ENCODE assay signal across 1 cellular context in the genomic region with DNA sequence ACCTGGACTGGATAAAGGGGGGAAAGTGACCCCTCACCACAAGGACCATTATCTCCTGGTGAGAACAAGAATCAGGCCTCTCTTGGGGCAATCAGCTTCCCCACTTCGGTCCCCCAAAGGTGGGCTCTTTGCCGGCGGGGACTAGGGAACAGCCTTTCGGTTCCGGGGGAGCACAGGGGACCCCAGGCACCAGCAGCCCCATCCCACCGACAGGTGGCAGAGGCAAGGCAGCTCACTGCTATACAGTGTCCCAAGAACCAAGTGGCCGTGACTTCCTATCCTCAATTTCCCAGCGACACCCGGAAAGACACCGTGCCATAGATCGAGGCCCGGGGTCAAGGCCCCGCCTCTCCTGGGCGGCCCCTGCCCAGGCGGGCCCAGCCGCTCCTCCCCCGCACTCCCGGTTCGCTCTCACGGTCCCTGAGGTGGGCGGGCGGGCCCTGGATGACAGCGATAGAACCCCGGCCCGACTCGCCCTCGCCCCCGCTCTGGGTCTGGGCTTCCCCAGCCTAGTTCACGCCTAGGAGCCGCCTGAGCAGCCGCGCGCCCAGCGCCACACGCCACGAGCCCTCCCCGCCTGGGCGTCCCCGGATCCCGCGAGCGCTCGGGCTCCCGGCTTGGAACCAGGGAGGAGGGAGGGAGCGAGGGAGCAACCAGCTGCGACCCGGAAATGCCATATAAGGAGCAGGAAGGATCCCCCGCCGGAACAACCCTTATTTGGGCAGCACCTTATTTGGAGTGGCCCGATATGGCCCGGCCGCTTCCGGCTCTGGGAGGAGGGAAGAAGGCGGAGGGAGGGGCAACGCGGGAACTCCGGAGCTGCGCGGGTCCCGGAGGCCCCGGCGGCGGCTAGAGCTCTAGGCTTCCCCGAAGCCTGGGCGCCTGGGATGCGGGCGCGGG.
A peak's percentile ranks its signal among the peaks of the same experiment; 100 is the strongest.
TF ChIP-seq lines count a peak whose summit lies in the region.

No MANE protein-coding gene starts in this region.

TF ChIP-seq in HEK293, 187 proteins besides CTCF, POLR2A, EP300 and RAD21 (continued from another document and continues in another):
- TF ChIP-seq, protein P1, sequence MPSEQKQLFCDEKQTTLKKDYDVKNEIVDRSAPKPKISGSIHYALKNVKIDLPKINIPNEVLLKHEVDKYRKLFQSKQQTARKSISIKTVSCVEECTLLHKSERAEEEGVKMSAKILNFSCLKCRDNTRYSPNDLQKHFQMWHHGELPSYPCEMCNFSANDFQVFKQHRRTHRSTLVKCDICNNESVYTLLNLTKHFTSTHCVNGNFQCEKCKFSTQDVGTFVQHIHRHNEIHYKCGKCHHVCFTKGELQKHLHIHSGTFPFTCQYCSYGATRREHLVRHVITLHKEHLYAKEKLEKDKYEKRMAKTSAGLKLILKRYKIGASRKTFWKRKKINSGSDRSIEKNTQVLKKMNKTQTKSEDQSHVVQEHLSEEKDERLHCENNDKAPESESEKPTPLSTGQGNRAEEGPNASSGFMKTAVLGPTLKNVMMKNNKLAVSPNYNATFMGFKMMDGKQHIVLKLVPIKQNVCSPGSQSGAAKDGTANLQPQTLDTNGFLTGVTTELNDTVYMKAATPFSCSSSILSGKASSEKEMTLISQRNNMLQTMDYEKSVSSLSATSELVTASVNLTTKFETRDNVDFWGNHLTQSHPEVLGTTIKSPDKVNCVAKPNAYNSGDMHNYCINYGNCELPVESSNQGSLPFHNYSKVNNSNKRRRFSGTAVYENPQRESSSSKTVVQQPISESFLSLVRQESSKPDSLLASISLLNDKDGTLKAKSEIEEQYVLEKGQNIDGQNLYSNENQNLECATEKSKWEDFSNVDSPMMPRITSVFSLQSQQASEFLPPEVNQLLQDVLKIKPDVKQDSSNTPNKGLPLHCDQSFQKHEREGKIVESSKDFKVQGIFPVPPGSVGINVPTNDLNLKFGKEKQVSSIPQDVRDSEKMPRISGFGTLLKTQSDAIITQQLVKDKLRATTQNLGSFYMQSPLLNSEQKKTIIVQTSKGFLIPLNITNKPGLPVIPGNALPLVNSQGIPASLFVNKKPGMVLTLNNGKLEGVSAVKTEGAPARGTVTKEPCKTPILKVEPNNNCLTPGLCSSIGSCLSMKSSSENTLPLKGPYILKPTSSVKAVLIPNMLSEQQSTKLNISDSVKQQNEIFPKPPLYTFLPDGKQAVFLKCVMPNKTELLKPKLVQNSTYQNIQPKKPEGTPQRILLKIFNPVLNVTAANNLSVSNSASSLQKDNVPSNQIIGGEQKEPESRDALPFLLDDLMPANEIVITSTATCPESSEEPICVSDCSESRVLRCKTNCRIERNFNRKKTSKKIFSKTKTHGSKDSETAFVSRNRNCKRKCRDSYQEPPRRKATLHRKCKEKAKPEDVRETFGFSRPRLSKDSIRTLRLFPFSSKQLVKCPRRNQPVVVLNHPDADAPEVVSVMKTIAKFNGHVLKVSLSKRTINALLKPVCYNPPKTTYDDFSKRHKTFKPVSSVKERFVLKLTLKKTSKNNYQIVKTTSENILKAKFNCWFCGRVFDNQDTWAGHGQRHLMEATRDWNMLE (tag by site-specific recombination; conservative IDR thresholded peaks at IDR 0.05; ENCODE audit: low read depth): no peak
- no peak for TF ChIP-seq ZFP3 (tag by site-specific recombination; IDR thresholded peaks at IDR 0.05; ENCODE audit: low read depth)
- TF ChIP-seq SETDB1 (IDR thresholded peaks at IDR 0.05; ENCODE audit: insufficient read length, low read length): no peak
- no peak for TF ChIP-seq ZNF112 (tag by site-specific recombination; IDR thresholded peaks at IDR 0.05)
- TF ChIP-seq, protein P2, sequence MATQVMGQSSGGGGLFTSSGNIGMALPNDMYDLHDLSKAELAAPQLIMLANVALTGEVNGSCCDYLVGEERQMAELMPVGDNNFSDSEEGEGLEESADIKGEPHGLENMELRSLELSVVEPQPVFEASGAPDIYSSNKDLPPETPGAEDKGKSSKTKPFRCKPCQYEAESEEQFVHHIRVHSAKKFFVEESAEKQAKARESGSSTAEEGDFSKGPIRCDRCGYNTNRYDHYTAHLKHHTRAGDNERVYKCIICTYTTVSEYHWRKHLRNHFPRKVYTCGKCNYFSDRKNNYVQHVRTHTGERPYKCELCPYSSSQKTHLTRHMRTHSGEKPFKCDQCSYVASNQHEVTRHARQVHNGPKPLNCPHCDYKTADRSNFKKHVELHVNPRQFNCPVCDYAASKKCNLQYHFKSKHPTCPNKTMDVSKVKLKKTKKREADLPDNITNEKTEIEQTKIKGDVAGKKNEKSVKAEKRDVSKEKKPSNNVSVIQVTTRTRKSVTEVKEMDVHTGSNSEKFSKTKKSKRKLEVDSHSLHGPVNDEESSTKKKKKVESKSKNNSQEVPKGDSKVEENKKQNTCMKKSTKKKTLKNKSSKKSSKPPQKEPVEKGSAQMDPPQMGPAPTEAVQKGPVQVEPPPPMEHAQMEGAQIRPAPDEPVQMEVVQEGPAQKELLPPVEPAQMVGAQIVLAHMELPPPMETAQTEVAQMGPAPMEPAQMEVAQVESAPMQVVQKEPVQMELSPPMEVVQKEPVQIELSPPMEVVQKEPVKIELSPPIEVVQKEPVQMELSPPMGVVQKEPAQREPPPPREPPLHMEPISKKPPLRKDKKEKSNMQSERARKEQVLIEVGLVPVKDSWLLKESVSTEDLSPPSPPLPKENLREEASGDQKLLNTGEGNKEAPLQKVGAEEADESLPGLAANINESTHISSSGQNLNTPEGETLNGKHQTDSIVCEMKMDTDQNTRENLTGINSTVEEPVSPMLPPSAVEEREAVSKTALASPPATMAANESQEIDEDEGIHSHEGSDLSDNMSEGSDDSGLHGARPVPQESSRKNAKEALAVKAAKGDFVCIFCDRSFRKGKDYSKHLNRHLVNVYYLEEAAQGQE (tag by site-specific recombination; IDR thresholded peaks at IDR 0.05): no peak
- TF ChIP-seq ZNF510 (tag by site-specific recombination; IDR thresholded peaks at IDR 0.05; ENCODE audit: insufficient replicate concordance): no peak
- TF ChIP-seq ZNF624 (tag by site-specific recombination; IDR thresholded peaks at IDR 0.05): no peak
- TF ChIP-seq, protein P3, sequence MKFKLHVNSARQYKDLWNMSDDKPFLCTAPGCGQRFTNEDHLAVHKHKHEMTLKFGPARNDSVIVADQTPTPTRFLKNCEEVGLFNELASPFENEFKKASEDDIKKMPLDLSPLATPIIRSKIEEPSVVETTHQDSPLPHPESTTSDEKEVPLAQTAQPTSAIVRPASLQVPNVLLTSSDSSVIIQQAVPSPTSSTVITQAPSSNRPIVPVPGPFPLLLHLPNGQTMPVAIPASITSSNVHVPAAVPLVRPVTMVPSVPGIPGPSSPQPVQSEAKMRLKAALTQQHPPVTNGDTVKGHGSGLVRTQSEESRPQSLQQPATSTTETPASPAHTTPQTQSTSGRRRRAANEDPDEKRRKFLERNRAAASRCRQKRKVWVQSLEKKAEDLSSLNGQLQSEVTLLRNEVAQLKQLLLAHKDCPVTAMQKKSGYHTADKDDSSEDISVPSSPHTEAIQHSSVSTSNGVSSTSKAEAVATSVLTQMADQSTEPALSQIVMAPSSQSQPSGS (tag by site-specific recombination; IDR thresholded peaks at IDR 0.05; ENCODE audit: low read depth): no peak
- TF ChIP-seq ZNF248 (tag by site-specific recombination; IDR thresholded peaks at IDR 0.05): no peak
- TF ChIP-seq, protein P4, sequence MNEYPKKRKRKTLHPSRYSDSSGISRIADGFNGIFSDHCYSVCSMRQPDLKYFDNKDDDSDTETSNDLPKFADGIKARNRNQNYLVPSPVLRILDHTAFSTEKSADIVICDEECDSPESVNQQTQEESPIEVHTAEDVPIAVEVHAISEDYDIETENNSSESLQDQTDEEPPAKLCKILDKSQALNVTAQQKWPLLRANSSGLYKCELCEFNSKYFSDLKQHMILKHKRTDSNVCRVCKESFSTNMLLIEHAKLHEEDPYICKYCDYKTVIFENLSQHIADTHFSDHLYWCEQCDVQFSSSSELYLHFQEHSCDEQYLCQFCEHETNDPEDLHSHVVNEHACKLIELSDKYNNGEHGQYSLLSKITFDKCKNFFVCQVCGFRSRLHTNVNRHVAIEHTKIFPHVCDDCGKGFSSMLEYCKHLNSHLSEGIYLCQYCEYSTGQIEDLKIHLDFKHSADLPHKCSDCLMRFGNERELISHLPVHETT (tag by site-specific recombination; IDR thresholded peaks at IDR 0.05): 0 out of 2 replicates have a peak, but pooled peaks have one; percentile 14
- TF ChIP-seq ZNF223 (tag by site-specific recombination; IDR thresholded peaks at IDR 0.05): no peak
- TF ChIP-seq ZNF324 (tag by site-specific recombination; IDR thresholded peaks at IDR 0.05): no peak
- TF ChIP-seq GLIS1 (tag by site-specific recombination; IDR thresholded peaks at IDR 0.05): peak; percentile 67
- peak; percentile 46 for TF ChIP-seq ZNF561 (tag by site-specific recombination; IDR thresholded peaks at IDR 0.05; ENCODE audit: borderline replicate concordance)
- TF ChIP-seq KLF9 (tag by site-specific recombination; IDR thresholded peaks at IDR 0.05; ENCODE audit: low read depth): peak; percentile 89
- no peak for TF ChIP-seq ZNF37A (tag by site-specific recombination; IDR thresholded peaks at IDR 0.05)
- TF ChIP-seq, protein P5, sequence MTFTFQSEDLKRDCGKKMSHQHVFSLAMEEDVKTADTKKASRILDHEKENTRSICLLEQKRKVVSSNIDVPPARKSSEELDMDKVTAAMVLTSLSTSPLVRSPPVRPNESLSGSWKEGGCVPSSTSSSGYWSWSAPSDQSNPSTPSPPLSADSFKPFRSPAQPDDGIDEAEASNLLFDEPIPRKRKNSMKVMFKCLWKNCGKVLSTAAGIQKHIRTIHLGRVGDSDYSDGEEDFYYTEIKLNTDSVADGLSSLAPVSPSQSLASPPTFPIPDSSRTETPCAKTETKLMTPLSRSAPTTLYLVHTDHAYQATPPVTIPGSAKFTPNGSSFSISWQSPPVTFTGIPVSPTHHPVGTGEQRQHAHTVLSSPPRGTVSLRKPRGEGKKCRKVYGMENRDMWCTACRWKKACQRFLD (tag by site-specific recombination; IDR thresholded peaks at IDR 0.05): no peak
- no peak for TF ChIP-seq ZNF529 (tag by site-specific recombination; IDR thresholded peaks at IDR 0.05; ENCODE audit: insufficient replicate concordance)
- TF ChIP-seq ZNF404 (tag by site-specific recombination; IDR thresholded peaks at IDR 0.05): no peak
- TF ChIP-seq ZNF416 (tag by site-specific recombination; IDR thresholded peaks at IDR 0.05): no peak
- no peak for TF ChIP-seq ZNF175 (tag by site-specific recombination; IDR thresholded peaks at IDR 0.05)
- TF ChIP-seq, protein P6, sequence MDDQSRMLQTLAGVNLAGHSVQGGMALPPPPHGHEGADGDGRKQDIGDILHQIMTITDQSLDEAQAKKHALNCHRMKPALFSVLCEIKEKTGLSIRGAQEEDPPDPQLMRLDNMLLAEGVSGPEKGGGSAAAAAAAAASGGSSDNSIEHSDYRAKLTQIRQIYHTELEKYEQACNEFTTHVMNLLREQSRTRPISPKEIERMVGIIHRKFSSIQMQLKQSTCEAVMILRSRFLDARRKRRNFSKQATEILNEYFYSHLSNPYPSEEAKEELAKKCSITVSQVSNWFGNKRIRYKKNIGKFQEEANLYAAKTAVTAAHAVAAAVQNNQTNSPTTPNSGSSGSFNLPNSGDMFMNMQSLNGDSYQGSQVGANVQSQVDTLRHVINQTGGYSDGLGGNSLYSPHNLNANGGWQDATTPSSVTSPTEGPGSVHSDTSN (CRISPR knock-in tag; IDR thresholded peaks at IDR 0.05): peak; percentile 50; the same call in 1 of the 2 replicates
- TF ChIP-seq ZNF626 (tag by site-specific recombination; IDR thresholded peaks at IDR 0.05): no peak
- no peak for TF ChIP-seq ZNF558 (tag by site-specific recombination; IDR thresholded peaks at IDR 0.05)
- TF ChIP-seq, protein P7, sequence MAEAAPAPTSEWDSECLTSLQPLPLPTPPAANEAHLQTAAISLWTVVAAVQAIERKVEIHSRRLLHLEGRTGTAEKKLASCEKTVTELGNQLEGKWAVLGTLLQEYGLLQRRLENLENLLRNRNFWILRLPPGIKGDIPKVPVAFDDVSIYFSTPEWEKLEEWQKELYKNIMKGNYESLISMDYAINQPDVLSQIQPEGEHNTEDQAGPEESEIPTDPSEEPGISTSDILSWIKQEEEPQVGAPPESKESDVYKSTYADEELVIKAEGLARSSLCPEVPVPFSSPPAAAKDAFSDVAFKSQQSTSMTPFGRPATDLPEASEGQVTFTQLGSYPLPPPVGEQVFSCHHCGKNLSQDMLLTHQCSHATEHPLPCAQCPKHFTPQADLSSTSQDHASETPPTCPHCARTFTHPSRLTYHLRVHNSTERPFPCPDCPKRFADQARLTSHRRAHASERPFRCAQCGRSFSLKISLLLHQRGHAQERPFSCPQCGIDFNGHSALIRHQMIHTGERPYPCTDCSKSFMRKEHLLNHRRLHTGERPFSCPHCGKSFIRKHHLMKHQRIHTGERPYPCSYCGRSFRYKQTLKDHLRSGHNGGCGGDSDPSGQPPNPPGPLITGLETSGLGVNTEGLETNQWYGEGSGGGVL (tag by site-specific recombination; IDR thresholded peaks at IDR 0.05): peak; percentile 51; the same call in 1 of the 2 replicates
- peak; percentile 52 for TF ChIP-seq YY1 (tag by site-specific recombination; IDR thresholded peaks at IDR 0.05)
- TF ChIP-seq GLIS2 (tag by site-specific recombination; IDR thresholded peaks at IDR 0.05): peak; percentile 93
- no peak for TF ChIP-seq ZNF768 (tag by site-specific recombination; IDR thresholded peaks at IDR 0.05)
- 0 out of 2 replicates have a peak, but pooled peaks have one; percentile 37 for TF ChIP-seq ZNF121 (tag by site-specific recombination; IDR thresholded peaks at IDR 0.05)
- TF ChIP-seq RBAK (tag by site-specific recombination; IDR thresholded peaks at IDR 0.05): no peak
- TF ChIP-seq EGR2 (tag by site-specific recombination; IDR thresholded peaks at IDR 0.05; ENCODE audit: low read depth): peak; percentile 96
- TF ChIP-seq KLF10 (tag by site-specific recombination; IDR thresholded peaks at IDR 0.05): peak; percentile 48
- TF ChIP-seq, protein P8, sequence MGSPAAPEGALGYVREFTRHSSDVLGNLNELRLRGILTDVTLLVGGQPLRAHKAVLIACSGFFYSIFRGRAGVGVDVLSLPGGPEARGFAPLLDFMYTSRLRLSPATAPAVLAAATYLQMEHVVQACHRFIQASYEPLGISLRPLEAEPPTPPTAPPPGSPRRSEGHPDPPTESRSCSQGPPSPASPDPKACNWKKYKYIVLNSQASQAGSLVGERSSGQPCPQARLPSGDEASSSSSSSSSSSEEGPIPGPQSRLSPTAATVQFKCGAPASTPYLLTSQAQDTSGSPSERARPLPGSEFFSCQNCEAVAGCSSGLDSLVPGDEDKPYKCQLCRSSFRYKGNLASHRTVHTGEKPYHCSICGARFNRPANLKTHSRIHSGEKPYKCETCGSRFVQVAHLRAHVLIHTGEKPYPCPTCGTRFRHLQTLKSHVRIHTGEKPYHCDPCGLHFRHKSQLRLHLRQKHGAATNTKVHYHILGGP (tag by site-specific recombination; IDR thresholded peaks at IDR 0.05): no peak
